18 cellular contexts compared by ENCODE assay signal in the genomic region with DNA sequence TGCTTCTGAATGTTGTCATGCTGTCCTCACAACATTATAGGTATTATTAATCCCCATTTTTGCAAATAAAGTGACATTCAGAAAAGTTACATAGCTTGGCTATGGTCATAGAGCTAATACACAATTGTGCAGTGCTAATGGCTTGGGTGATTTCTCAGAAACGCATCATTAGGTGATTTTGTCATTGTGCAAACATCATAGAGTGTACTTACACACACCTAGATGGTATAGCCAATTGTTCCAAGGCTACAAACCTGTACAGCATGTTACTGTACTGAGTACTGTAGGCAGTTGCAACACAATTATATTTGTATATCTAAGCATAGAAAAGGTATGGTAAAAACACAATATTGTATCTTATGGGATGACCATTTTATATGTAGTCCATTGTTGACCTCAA.
"Had no signal": no experiment of that assay in that cellular context is flagged by ENCODE, and none has a peak within 500 bp of the region (broad histone marks: within the 10 kb centered on the region; RNA-seq: fewer than 3 reads in every experiment).

No MANE protein-coding gene starts in this region.

- H3K27me3 ChIP-seq: colonic mucosa, heart left ventricle, spleen, testis, transverse colon had no signal

- DNase-seq: colonic mucosa; dermis blood vessel endothelial cell; erythroblast; heart left ventricle; hippocampal formation; kidney glomerular epithelial cell; mammary epithelial cell; naive thymus-derived CD4-positive, alpha-beta T cell; nephron progenitor cell; spleen; stimulated activated CD4-positive, alpha-beta T cell treated with anti-CD3 and anti-CD28 coated beads, Interleukin-2, amount 100 ng/mL, for 24 hours; stimulated activated CD4-positive, alpha-beta T cell treated with anti-CD3 and anti-CD28 coated beads, Interleukin-4, amount 100 ng/mL, for 4 hours; stimulated activated naive B cell treated with anti-CD40 and anti-IgM and Interleukin-4, amounts not matched to agents 10 μg/mL and 1 μg/mL and 100 μg/mL, for 72 hours; stimulated activated naive CD8-positive, alpha-beta T cell treated with anti-CD3 and anti-CD28 coated beads, Interleukin-15, amount 100 ng/mL, for 72 hours; testis; transverse colon had no signal

- H3K36me3 ChIP-seq: prostate gland had no signal

- FAIRE-seq: frontal cortex had no signal

- H3K4me3 ChIP-seq: colonic mucosa, heart left ventricle, prostate gland, spleen, testis, transverse colon had no signal
